ENCODE assay signal across 8 cellular contexts in genomic region chr12:82687020-82687951, GRCh38. TPM values are rescaled to one million over a fixed set of nuclear protein-coding genes. Genes with fewer than 3 reads are reported as not detected.
A peak's percentile ranks its signal among the peaks of the same experiment; 100 is the strongest.
DNase-seq lines count a peak whose midpoint lies in the region; ATAC-seq, FAIRE-seq and TF ChIP-seq lines count a peak whose summit lies in the region.

No MANE protein-coding gene starts in this region.

- peak overlapping the region; percentile 75 for H3K4me3 ChIP-seq in GM12878

- peaks cover 3% of the 10 kb centered on the region for H3K79me2 ChIP-seq in GM12878 (ENCODE audit: control insufficient read depth, insufficient read depth, low read length)

- H3K4me2 ChIP-seq in GM12878 (ENCODE audit: control insufficient read depth, insufficient read depth): peak overlapping the region; percentile 80

- H3K9me3 ChIP-seq in GM12878 (replicated peaks; ENCODE audit: control insufficient read depth, insufficient read depth, low read length): no peaks in the 10 kb centered on the region

- in situ Hi-C loops in GM12878 (cut with MboI): loop anchor here (5.0 kb wide), 2 partner anchors 1140 to 1815 kb away; no protein-coding TSS in a partner anchor

- intact Hi-C loops in GM12878 (cut with micrococcal nuclease; ENCODE audit: unreplicated experiment): loop anchor here (2.0 to 10.0 kb wide), 6 partner anchors 288 to 1816 kb away; no protein-coding TSS in a partner anchor

- peak; percentile 45 for DNase-seq in GM12892 (ENCODE audit: insufficient read length)
- peak; percentile 31 for DNase-seq in HEK293T (ENCODE audit: extremely low spot score)
- peak; percentile 76 for DNase-seq in NAMALWA (ENCODE audit: low spot score)
- DNase-seq in T-helper 22 cell (ENCODE audit: low read depth): peak; percentile 45
- no peak for DNase-seq in GM12878 (ENCODE audit: low read depth, low spot score)
- DNase-seq in iPS-NIHi7 (ENCODE audit: extremely low spot score): peak; percentile 65
- DNase-seq in stimulated activated CD4-positive, alpha-beta T cell treated with anti-CD3 and anti-CD28 coated beads, Interleukin-12 subunit alpha, Interleukin-12 subunit beta, amount 100 ng/mL, for 24 hours (ENCODE audit: low read depth in 2 of 2): peak; percentile 28 to 42
- DNase-seq in D721Med (ENCODE audit: insufficient read length, low spot score): no peak

- peak in 1 of 2 experiments; percentile 32; a peak in 1 of 4 replicates for TF ChIP-seq EP300 in GM12878 (IDR thresholded peaks at IDR 0.05; ENCODE audit: borderline replicate concordance in 1 of 2, control insufficient read depth in 1 of 2, low read depth in 2 of 2, low read length in 2 of 2)

- TF ChIP-seq RAD21 in GM12878 (IDR thresholded peaks at IDR 0.05; ENCODE audit: insufficient read depth, low read depth, low read length): no peak

- no TSS peak for BruUV-seq in GM12878 (replicated peaks; lab: Mats Ljungman, UMichigan)

- peak overlapping the region; percentile 94 for H3K27ac ChIP-seq in GM12878 (ENCODE audit: control insufficient read depth, insufficient read depth)

- RAD21 ChIA-PET in GM12878 (lab: Charles Lee; ENCODE audit: unreplicated experiment): interaction anchor here (0.7 to 4.7 kb wide), 30 partner anchors 10 to 1137 kb away, joined by 3 to 109 read pairs (median 4); partner anchors contain the start of genes CCDC59 and METTL25

- ATAC-seq in GM12878: peak; percentile 71

- H3K4me1 ChIP-seq in GM12878 (ENCODE audit: control insufficient read depth, insufficient read depth, low read length): peaks cover 5% of the 10 kb centered on the region

- POLR2A ChIA-PET in HEK293T (lab: Yijun Ruan, JAX): interaction anchor here (0.7 to 1.4 kb wide), 5 partner anchors 33 to 208 kb away, joined by 3 to 4 read pairs (median 3); no protein-coding TSS in a partner anchor
- POLR2A ChIA-PET in GM12878 (lab: Charles Lee): interaction anchor here (0.6 to 1.5 kb wide), 8 partner anchors 10 to 1136 kb away, joined by 3 to 8 read pairs (median 3); no protein-coding TSS in a partner anchor

- H3K9ac ChIP-seq in GM12878 (ENCODE audit: control insufficient read depth, insufficient read depth, low read length): peak overlapping the region; percentile 89

- FAIRE-seq in GM12892 (lab: Jason Lieb, UNC): peak; percentile 87
- FAIRE-seq in GM12878 (lab: Jason Lieb, UNC): no peak
- no peak for FAIRE-seq in D721Med (lab: Jason Lieb, UNC)

- no peak for TF ChIP-seq POLR2A in GM12892 (IDR thresholded peaks at IDR 0.05; ENCODE audit: low read depth, low read length)
- TF ChIP-seq POLR2A in GM12878 (IDR thresholded peaks at IDR 0.05; ENCODE audit: low read depth, low read length): peak; percentile 3; the same call in 1 of the 2 replicates

- SMC1A ChIA-PET in GM12878 (lab: Charles Lee; ENCODE audit: uncharacterized antibody, unreplicated experiment): interaction anchor here (0.9 to 3.9 kb wide), 20 partner anchors 11 to 1816 kb away, joined by 3 to 34 read pairs (median 5); no protein-coding TSS in a partner anchor

- H4K20me1 ChIP-seq in GM12878 (ENCODE audit: control insufficient read depth, insufficient read depth): no peaks in the 10 kb centered on the region

- WGBS in GM12878 (ENCODE audit: insufficient coverage, insufficient replicate concordance, low lambda C conversion rate, missing lambda C conversion rate): 1% methylated on average over 57 of the region's 74 CpGs

- peak overlapping the region; percentile 99 for H2AFZ ChIP-seq in GM12878 (ENCODE audit: control insufficient read depth, low read depth, low read length)

- CTCF ChIA-PET in HEK293T (lab: Yijun Ruan, JAX): interaction anchor here (0.6 to 1.2 kb wide), 3 partner anchors 9 to 491 kb away, joined by 3 to 5 read pairs (median 3); no protein-coding TSS in a partner anchor
- CTCF ChIA-PET in GM12878 (lab: Yijun Ruan, JAX): interaction anchor here (1.0 to 4.8 kb wide), 22 partner anchors 10 to 1817 kb away, joined by 3 to 120 read pairs (median 7); partner anchors contain the start of genes CCDC59 and METTL25

- H3K36me3 ChIP-seq in GM12878 (ENCODE audit: control insufficient read depth in 2 of 2, insufficient read depth in 2 of 2, low read length in 1 of 2): no peaks in the 10 kb centered on the region

- peak in 1 of 3 experiments; percentile 10; a peak in 1 of 6 replicates for TF ChIP-seq CTCF in GM12878 (IDR thresholded peaks at IDR 0.05 in 2 of 3, conservative IDR thresholded peaks at IDR 0.05 in 1 of 3; ENCODE audit: control insufficient read depth in 2 of 3, extremely low read depth in 1 of 3, insufficient read depth in 1 of 3, low read depth in 3 of 3, low read length in 3 of 3)
- no peak for TF ChIP-seq CTCF in D721Med (IDR thresholded peaks at IDR 0.05; ENCODE audit: insufficient read depth, missing control alignments)

- H3K27me3 ChIP-seq in GM12878 (replicated peaks in 1 of 2; ENCODE audit: control insufficient read depth in 2 of 2, insufficient read depth in 2 of 2, low read length in 1 of 2): no peaks in the 10 kb centered on the region

TF ChIP-seq in HEK293T, 16 proteins besides CTCF, POLR2A, EP300 and RAD21:
- TF ChIP-seq HDGF (IDR thresholded peaks at IDR 0.05; ENCODE audit: borderline replicate concordance) (no peak), PKNOX1 (IDR thresholded peaks at IDR 0.05) (peak; percentile 50; the same call in 1 of the 2 replicates)

TF ChIP-seq in GM12878, 131 proteins besides CTCF, POLR2A, EP300 and RAD21 (continues in another document):
- TF ChIP-seq NKRF (conservative IDR thresholded peaks at IDR 0.05): peak; percentile 89
- no peak for TF ChIP-seq MYC (IDR thresholded peaks at IDR 0.05; ENCODE audit: insufficient read depth, insufficient read length, insufficient replicate concordance, low read length, severe bottlenecking)
- no peak for TF ChIP-seq CREM (IDR thresholded peaks at IDR 0.05; ENCODE audit: low read depth)
- no peak for TF ChIP-seq SP1 (IDR thresholded peaks at IDR 0.05; ENCODE audit: low read depth, low read length)
- TF ChIP-seq BHLHE40 (IDR thresholded peaks at IDR 0.05; ENCODE audit: borderline replicate concordance in 1 of 2, low read depth in 2 of 2, low read length in 1 of 2): peak; percentile 33 to 48; a peak in 1 of 4 replicates
- TF ChIP-seq SKIL (IDR thresholded peaks at IDR 0.05; ENCODE audit: low read depth, poor library complexity, severe bottlenecking): no peak
- TF ChIP-seq YBX1 (IDR thresholded peaks at IDR 0.05): no peak
- TF ChIP-seq RAD51 (IDR thresholded peaks at IDR 0.05): no peak
- TF ChIP-seq CEBPB (IDR thresholded peaks at IDR 0.05; ENCODE audit: borderline replicate concordance in 1 of 2, low read depth in 2 of 2, low read length in 2 of 2): no peak
- no peak for TF ChIP-seq MYB (IDR thresholded peaks at IDR 0.05; ENCODE audit: borderline replicate concordance, low read depth, low read length)
- no peak for TF ChIP-seq EGR1 (IDR thresholded peaks at IDR 0.05; ENCODE audit: borderline replicate concordance in 1 of 2, low read depth in 2 of 2, low read length in 2 of 2)
- no peak for TF ChIP-seq SMC3 (IDR thresholded peaks at IDR 0.05; ENCODE audit: borderline replicate concordance, low read length)
- no peak for TF ChIP-seq JUNB (IDR thresholded peaks at IDR 0.05)

RNA-seq across cellular contexts. Expression of gene TMTC2, which starts 0.6 kb away (rescaled TPM):
- polyA plus RNA-seq in GM12892 (2012; ENCODE audit: missing spikeins): 2.3 TPM
- total RNA-seq in GM12878 (2013; cell fraction: nucleolus; rRNA removed): 56.9 and 65.0 TPM in 2 replicates
- total RNA-seq in GM12878 (2014; rRNA removed): 2.3 and 3.0 TPM in 2 replicates
- 1.4 and 2.0 TPM in 2 replicates for total RNA-seq in GM12878 (2014; rRNA removed; fragmentation: Illumina TruSeq; extraction: Trizol)
- 1.9 and 2.1 TPM in 2 replicates for total RNA-seq in GM12878 (2021)
- 2.6 TPM for polyA plus RNA-seq in GM12878 (2011; ENCODE audit: low read depth)
- 9.7 and 10.7 TPM in 2 replicates for polyA plus RNA-seq in GM12878 (2011; rRNA removed)
- 6.8 and 8.6 TPM in 2 replicates for polyA plus RNA-seq in GM12878 (2011; cell fraction: cytosol; rRNA removed)
- polyA plus RNA-seq in GM12878 (2011; cell fraction: nucleus; rRNA removed): 27.2 and 30.2 TPM in 2 replicates
- polyA plus RNA-seq in GM12878 (2012): 2.9 and 3.5 TPM in 2 replicates
- polyA plus RNA-seq in GM12878 (2014; fragmentation: Illumina TruSeq; extraction: Trizol): 0.93 and 1.0 TPM in 2 replicates
- polyA plus RNA-seq in GM12878 (2014; fragmentation: Nextera tagmentation; extraction: Ambion mirVana): under 1 TPM; 0.16 to 0.22 TPM
- polyA plus RNA-seq in GM12878 (2014; rRNA removed): 1.6 and 1.8 TPM in 2 replicates
- under 1 TPM; 0.14 to 0.40 TPM for polyA plus RNA-seq in GM12878 (2016; fragmentation: Nextera tagmentation; extraction: Ambion mirVana)
- 19.5 and 24.5 TPM in 2 replicates for polyA minus RNA-seq in GM12878 (2011; rRNA and poly(A)+ RNA removed)
- 4.1 and 4.4 TPM in 2 replicates for polyA minus RNA-seq in GM12878 (2011; cell fraction: cytosol; rRNA and poly(A)+ RNA removed)
- polyA minus RNA-seq in GM12878 (2011; cell fraction: nucleus; rRNA and poly(A)+ RNA removed): 30.9 and 51.3 TPM in 2 replicates

Comparison
In these comparisons a context has a peak if more than half of its experiments do, and no peak if none do; other contexts are left out.
1. DNase-seq: peak in GM12892 (single experiment), HEK293T (single experiment), NAMALWA (single experiment), T-helper 22 cell (single experiment), iPS-NIHi7 (single experiment) and stimulated activated CD4-positive, alpha-beta T cell treated with anti-CD3 and anti-CD28 coated beads, Interleukin-12 subunit alpha, Interleukin-12 subunit beta, amount 100 ng/mL, for 24 hours (2 of 2); none in GM12878 (single experiment) and D721Med (single experiment).